ENCODE assay signal across 22 cellular contexts in the genomic region with DNA sequence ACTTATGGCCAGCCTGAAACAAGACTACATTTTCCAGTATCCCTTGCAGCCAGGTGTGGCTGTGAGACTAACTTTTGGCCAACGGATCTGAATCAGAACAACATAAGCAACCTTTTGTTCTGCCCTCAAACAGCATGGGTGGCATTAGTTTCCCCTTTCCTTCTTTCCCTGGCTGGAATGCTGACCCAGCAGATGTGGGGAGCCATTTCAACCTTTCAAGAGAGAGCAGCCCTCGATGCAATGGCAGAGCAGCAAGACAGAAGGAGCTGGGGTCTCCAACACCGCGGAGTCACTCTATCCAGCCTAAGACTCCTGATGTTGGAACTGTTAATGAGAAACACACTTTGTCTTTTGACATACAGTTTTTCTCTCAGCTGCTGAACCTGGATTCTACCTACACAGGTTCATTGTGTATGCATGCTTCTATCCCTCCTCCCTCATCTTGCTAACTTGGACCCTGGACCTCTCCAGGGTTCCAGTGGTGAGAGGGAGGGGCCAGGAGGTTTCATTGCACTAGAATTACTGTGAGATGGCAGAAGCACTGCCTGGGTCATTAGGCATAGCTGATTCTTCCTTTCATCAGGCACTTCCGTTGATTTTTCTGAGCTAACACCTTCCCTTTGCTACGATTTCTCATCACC.
"Had no signal": no experiment of that assay in that cellular context is flagged by ENCODE, and none has a peak within 500 bp of the region (broad histone marks: within the 10 kb centered on the region; RNA-seq: fewer than 3 reads in every experiment).

No MANE protein-coding gene starts in this region.

- DNase-seq: activated CD4-positive, alpha-beta T cell treated with anti-CD3 and anti-CD28 coated beads for 1 hour; activated CD4-positive, alpha-beta T cell treated with anti-CD3 and anti-CD28 coated beads, Interleukin-2, amount 50 U/mL, for 1 hour; activated gamma-delta T cell treated with Interleukin-2 at 50 U/mL for 16 hours; activated T-cell treated with anti-CD3 and anti-CD28 coated beads, Interleukin-2, amount 50 U/mL, for 1 hour; aorta; caudate nucleus; effector CD4-positive, alpha-beta T cell; heart right ventricle; kidney; left lung; natural killer cell; stimulated activated CD4-positive, alpha-beta T cell treated with anti-CD3 and anti-CD28 coated beads, Interleukin-2, amount 100 ng/mL, for 48 hours; stimulated activated CD8-positive, alpha-beta memory T cell treated with anti-CD3 and anti-CD28 coated beads, Interleukin-4, amount 100 ng/mL, for 48 hours; stimulated activated naive CD4-positive, alpha-beta T cell; T-helper 9 cell had no signal

- ATAC-seq: activated naive CD4-positive, alpha-beta T cell treated with anti-CD3 and anti-CD28 coated beads, Interleukin-2, amount 50 U/mL, for 72 hours; heart right ventricle; left lung; natural killer cell; sciatic nerve had no signal

- H3K9me3 ChIP-seq: thoracic aorta had no signal

- H3K4me3 Mint-ChIP-seq: brain; dendritic cell treated with granulocyte-macrophage colony-stimulating factor and Interleukin-4, amounts not matched to agents 40 ng/mL and 50 ng/mL, for 4 days; mesothelial cell of epicardium; natural killer cell had no signal

- H3K27me3 ChIP-seq: left lung had no signal

- H3K27me3 Mint-ChIP-seq: brain had no signal

- H3K9me3 Mint-ChIP-seq: natural killer cell had no signal

- H3K4me1 ChIP-seq: heart right ventricle, left lung had no signal

- H3K4me3 ChIP-seq: heart right ventricle, left lung, lung, thoracic aorta had no signal

- H3K27ac ChIP-seq: heart right ventricle, left lung, thoracic aorta had no signal

- H3K4me1 Mint-ChIP-seq: natural killer cell had no signal

- H3K36me3 ChIP-seq: heart right ventricle, left lung, thoracic aorta had no signal

- H3K27ac Mint-ChIP-seq: activated naive CD4-positive, alpha-beta T cell treated with anti-CD3 and anti-CD28 coated beads, Interleukin-2, amount 50 U/mL, for 72 hours; dendritic cell treated with granulocyte-macrophage colony-stimulating factor and Interleukin-4, amounts not matched to agents 40 ng/mL and 50 ng/mL, for 4 days; mesothelial cell of epicardium; natural killer cell had no signal
